19 cellular contexts compared by ENCODE assay signal in the genomic region with DNA sequence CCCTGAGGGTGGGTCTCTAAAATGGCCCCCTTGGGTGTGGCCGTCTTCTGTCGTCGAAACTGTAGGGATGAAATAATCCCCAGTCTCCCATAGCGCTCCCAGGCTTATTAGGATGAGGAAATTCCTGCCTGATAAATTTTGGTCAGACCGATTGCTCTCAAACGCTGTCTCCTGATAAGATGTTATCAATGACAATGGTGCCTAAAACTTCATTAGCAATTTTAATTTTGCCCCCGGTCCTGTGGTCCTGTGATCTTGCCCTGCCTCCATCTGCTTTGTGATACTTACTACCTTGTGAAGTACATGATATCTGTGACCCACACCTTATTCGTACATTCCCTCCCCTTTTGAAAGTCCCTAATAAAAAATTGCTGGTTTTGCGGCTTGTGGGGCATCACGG.
"Had no signal": no experiment of that assay in that cellular context is flagged by ENCODE, and none has a peak within 500 bp of the region (broad histone marks: within the 10 kb centered on the region; RNA-seq: fewer than 3 reads in every experiment).

No MANE protein-coding gene starts in this region.

- H3K9me3 Mint-ChIP-seq: central memory CD8-positive, alpha-beta T cell; nephron progenitor cell; stimulated activated memory B cell treated with anti-CD40 and anti-IgM and Interleukin-4, amounts not matched to agents 10 μg/mL and 1 μg/mL and 100 μg/mL, for 72 hours had no signal

- H3K27ac ChIP-seq: epithelial cell of prostate, esophagus muscularis mucosa, gastrocnemius medialis, neutrophil, right atrium auricular region, tibial artery, upper lobe of left lung had no signal

- ATAC-seq: gastrocnemius medialis; left colon; left ventricle myocardium superior; naive thymus-derived CD4-positive, alpha-beta T cell; stimulated activated memory B cell treated with anti-CD40 and anti-IgM and Interleukin-4, amounts not matched to agents 10 μg/mL and 1 μg/mL and 100 μg/mL, for 72 hours had no signal

- H3K4me3 ChIP-seq: esophagus muscularis mucosa, gastrocnemius medialis, lung, right atrium auricular region, tibial artery, upper lobe of left lung had no signal

- H3K9me3 ChIP-seq: esophagus muscularis mucosa, gastrocnemius medialis, neutrophil, right atrium auricular region, tibial artery, upper lobe of left lung had no signal

- H3K36me3 ChIP-seq: esophagus muscularis mucosa, gastrocnemius medialis, neutrophil, right atrium auricular region, tibial artery, upper lobe of left lung had no signal

- H3K36me3 Mint-ChIP-seq: stimulated activated memory B cell treated with anti-CD40 and anti-IgM and Interleukin-4, amounts not matched to agents 10 μg/mL and 1 μg/mL and 100 μg/mL, for 72 hours had no signal

- H3K27ac Mint-ChIP-seq: nephron progenitor cell; stimulated activated memory B cell treated with anti-CD40 and anti-IgM and Interleukin-4, amounts not matched to agents 10 μg/mL and 1 μg/mL and 100 μg/mL, for 72 hours; stimulated activated naive CD8-positive, alpha-beta T cell treated with anti-CD3 and anti-CD28 coated beads, Interleukin-15, Interleukin-2, amounts not matched to agents 100 ng/mL and 50 ng/mL, for 24 hours had no signal

- H3K4me1 ChIP-seq: right atrium auricular region had no signal

- H3K27me3 ChIP-seq: gastrocnemius medialis, neutrophil, right atrium auricular region, tibial artery, upper lobe of left lung had no signal

- H3K4me3 Mint-ChIP-seq: central memory CD8-positive, alpha-beta T cell; naive thymus-derived CD4-positive, alpha-beta T cell; nephron progenitor cell; stimulated activated memory B cell treated with anti-CD40 and anti-IgM and Interleukin-4, amounts not matched to agents 10 μg/mL and 1 μg/mL and 100 μg/mL, for 72 hours; stimulated activated naive CD8-positive, alpha-beta T cell treated with anti-CD3 and anti-CD28 coated beads, Interleukin-15, Interleukin-2, amounts not matched to agents 100 ng/mL and 50 ng/mL, for 24 hours had no signal

- DNase-seq: effector memory CD4-positive, alpha-beta T cell; gastrocnemius medialis; left colon; left ventricle myocardium superior; mesenchymal stem cell; naive thymus-derived CD4-positive, alpha-beta T cell; nephron progenitor cell; posterior cingulate gyrus; stimulated activated CD4-positive, alpha-beta T cell treated with anti-CD3 and anti-CD28 coated beads, Interleukin-4, amount 100 ng/mL, for 24 hours; tibial artery; upper lobe of left lung had no signal
